Comparison of ENCODE assay signal across 29 cellular contexts in the genomic region with DNA sequence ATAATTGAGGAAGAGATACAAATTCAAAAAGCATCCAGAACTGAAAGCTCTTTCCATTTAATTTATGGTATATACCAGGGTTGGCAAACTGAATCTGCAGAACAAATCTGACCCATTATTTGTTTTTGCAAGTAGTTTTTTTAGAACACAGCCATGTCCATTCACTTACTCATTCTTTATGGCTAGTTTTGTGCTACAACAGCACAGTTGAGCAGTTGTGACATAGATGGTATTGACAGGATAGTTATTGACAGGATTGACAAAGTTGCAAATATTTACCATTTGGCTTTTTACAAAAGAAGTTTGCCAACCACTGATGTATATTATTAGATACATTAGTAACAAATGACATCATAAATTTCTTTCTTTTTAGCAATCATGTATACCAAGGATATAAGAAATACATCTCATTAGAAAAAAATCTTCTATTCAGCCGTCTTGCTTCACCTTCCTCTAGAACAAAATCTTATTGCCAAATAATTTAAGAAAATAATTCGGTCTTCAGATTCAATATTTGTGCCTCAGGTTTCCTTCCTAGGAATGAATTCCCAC. TPM values are rescaled to one million over a fixed set of nuclear protein-coding genes. Genes with fewer than 3 reads are reported as not detected.
DNase-seq lines count a peak whose midpoint lies in the region; ATAC-seq, FAIRE-seq and TF ChIP-seq lines count a peak whose summit lies in the region.
"Had no signal": no experiment of that assay in that cellular context is flagged by ENCODE, and none has a peak within 500 bp of the region (broad histone marks: within the 10 kb centered on the region; RNA-seq: fewer than 3 reads in every experiment).

No MANE protein-coding gene starts in this region.

- peaks cover 22 to 35% of the 10 kb centered on the region in 2 donors for H3K4me1 ChIP-seq in gastrocnemius medialis
- H3K4me1 ChIP-seq: A549, body of pancreas, prostate gland had no signal

- H3K4me3 ChIP-seq in AG10803 (ENCODE audit: low read length), result no peak overlapping the region
- H3K4me3 ChIP-seq in bronchial epithelial cell (ENCODE audit: low read depth, low read length), result no peak overlapping the region
- H3K4me3 ChIP-seq in gastrocnemius medialis, result no peak overlapping the region
- H3K4me3 ChIP-seq: A549, body of pancreas, left lung, prostate gland, sigmoid colon, upper lobe of right lung had no signal

- H3K27me3 ChIP-seq in bronchial epithelial cell (ENCODE audit: control insufficient read depth, insufficient read depth, low read length), result no peaks in the 10 kb centered on the region
- H3K27me3 ChIP-seq in gastrocnemius medialis, result no peaks in the 10 kb centered on the region
- H3K27me3 ChIP-seq: body of pancreas, left lung, sigmoid colon, upper lobe of right lung had no signal

- no peak for TF ChIP-seq POLR2A in gastrocnemius medialis (IDR thresholded peaks at IDR 0.05)

- peaks cover 39% of the 10 kb centered on the region for H3K36me3 Mint-ChIP-seq in natural killer cell treated with Interleukin-12 subunit alpha and Interleukin-12 subunit beta and Interleukin-15 and Interleukin-18, amount 100 ng/mL, for 72 hours
- no peaks in the 10 kb centered on the region for H3K36me3 Mint-ChIP-seq in activated CD8-positive, alpha-beta memory T cell treated with anti-CD3 and anti-CD28 coated beads, Interleukin-2, amount 10 ng/mL, durations not matched to agents 7 days and 5 days
- H3K36me3 Mint-ChIP-seq: activated CD4-positive, alpha-beta memory T cell treated with anti-CD3 and anti-CD28 coated beads for 36 hours; CD8-positive, alpha-beta T cell had no signal

- H3K36me3 ChIP-seq in KOPT-K1 (ENCODE audit: insufficient read depth, low read length), result peaks cover 46% of the 10 kb centered on the region
- peaks cover 6% of the 10 kb centered on the region for H3K36me3 ChIP-seq in bronchial epithelial cell (ENCODE audit: control insufficient read depth, insufficient read depth, low read length)
- H3K36me3 ChIP-seq in gastrocnemius medialis, result peaks cover 0 to 48% of the 10 kb centered on the region in 2 donors
- H3K36me3 ChIP-seq: prostate gland had no signal

- peak overlapping the region; percentile 28 for H3K4me3 Mint-ChIP-seq in natural killer cell treated with Interleukin-12 subunit alpha and Interleukin-12 subunit beta and Interleukin-15 and Interleukin-18, amount 100 ng/mL, for 72 hours
- no peak overlapping the region for H3K4me3 Mint-ChIP-seq in activated CD8-positive, alpha-beta memory T cell treated with anti-CD3 and anti-CD28 coated beads, Interleukin-2, amount 10 ng/mL, durations not matched to agents 7 days and 5 days
- H3K4me3 Mint-ChIP-seq: activated CD4-positive, alpha-beta memory T cell treated with anti-CD3 and anti-CD28 coated beads for 36 hours; activated naive CD4-positive, alpha-beta T cell treated with anti-CD3 and anti-CD28 coated beads for 36 hours; B cell; CD8-positive, alpha-beta T cell had no signal

- H3K9me3 Mint-ChIP-seq in natural killer cell treated with Interleukin-12 subunit alpha and Interleukin-12 subunit beta and Interleukin-15 and Interleukin-18, amount 100 ng/mL, for 72 hours, result peaks cover 2% of the 10 kb centered on the region
- no peaks in the 10 kb centered on the region for H3K9me3 Mint-ChIP-seq in activated CD8-positive, alpha-beta memory T cell treated with anti-CD3 and anti-CD28 coated beads, Interleukin-2, amount 10 ng/mL, durations not matched to agents 7 days and 5 days (ENCODE audit: low read depth)
- H3K9me3 Mint-ChIP-seq: activated CD4-positive, alpha-beta memory T cell treated with anti-CD3 and anti-CD28 coated beads for 36 hours; activated naive CD4-positive, alpha-beta T cell treated with anti-CD3 and anti-CD28 coated beads for 36 hours; activated T-helper 1 cell treated with anti-CD3 and anti-CD28 coated beads, Interleukin-12 subunit alpha, Interleukin-12 subunit beta, Interleukin-2, Interleukin-4 antibody, amounts not matched to agents 30 ng/mL and 10 ng/mL and 1 ng/mL, durations not matched to agents 14 hours and 24 hours and 36 hours; CD8-positive, alpha-beta T cell; immature natural killer cell had no signal

- CTCF ChIA-PET in activated CD8-positive, alpha-beta memory T cell treated with anti-CD3 and anti-CD28 coated beads, Interleukin-2, amount 10 ng/mL, durations not matched to agents 7 days and 5 days (lab: Charles Lee), result no interaction called here

- no peaks in the 10 kb centered on the region for H3K27me3 Mint-ChIP-seq in natural killer cell treated with Interleukin-12 subunit alpha and Interleukin-12 subunit beta and Interleukin-15 and Interleukin-18, amount 100 ng/mL, for 72 hours
- H3K27me3 Mint-ChIP-seq in activated CD8-positive, alpha-beta memory T cell treated with anti-CD3 and anti-CD28 coated beads, Interleukin-2, amount 10 ng/mL, durations not matched to agents 7 days and 5 days, result peaks cover 13% of the 10 kb centered on the region

- TF ChIP-seq CTCF in AG10803 (conservative IDR thresholded peaks at IDR 0.05; ENCODE audit: low read length) (no peak), bronchial epithelial cell (IDR thresholded peaks at IDR 0.05; ENCODE audit: insufficient read depth, low read length, severe bottlenecking) (no peak), gastrocnemius medialis (IDR thresholded peaks at IDR 0.05 in 4 of 5, conservative IDR thresholded peaks at IDR 0.05 in 1 of 5) (no peak), GM13976 (IDR thresholded peaks at IDR 0.05; ENCODE audit: borderline replicate concordance, control extremely low read depth, extremely low read depth, insufficient read depth, missing control alignments) (no peak)

- peak; percentile 18 for DNase-seq in AG10803 (ENCODE audit: low read depth)
- peak; percentile 81 for DNase-seq in bronchial epithelial cell (ENCODE audit: low read depth)
- DNase-seq in natural killer cell treated with Interleukin-12 subunit alpha and Interleukin-12 subunit beta and Interleukin-15 and Interleukin-18, amount 100 ng/mL, for 72 hours (ENCODE audit: low spot score), result no peak
- DNase-seq in gastrocnemius medialis, result no peak
- DNase-seq in GM13976 (ENCODE audit: low spot score), result no peak
- no peak for DNase-seq in activated CD8-positive, alpha-beta memory T cell treated with anti-CD3 and anti-CD28 coated beads, Interleukin-2, amount 10 ng/mL, durations not matched to agents 7 days and 5 days
- DNase-seq in UCSD-AML1 (lab: John Stamatoyannopoulos, UW; ENCODE audit: unreplicated experiment), result no peak
- DNase-seq: activated CD4-positive, alpha-beta memory T cell treated with anti-CD3 and anti-CD28 coated beads for 36 hours; activated CD4-positive, CD25-positive, alpha-beta regulatory T cell treated with anti-CD3 and anti-CD28 coated beads, Interleukin-2, amount 50 U/mL, for 72 hours; activated CD8-positive, alpha-beta memory T cell treated with anti-CD3 and anti-CD28 coated beads, Interleukin-2, amount 50 U/mL, for 4 hours; activated naive CD4-positive, alpha-beta T cell treated with anti-CD3 and anti-CD28 coated beads for 36 hours; body of pancreas; CD8-positive, alpha-beta T cell; immature natural killer cell; Karpas-422; left lung; NCI-H1417 treated with DMSO at 0.1 percent for 48 hours; NCI-H2081; NCI-H524 treated with DMSO at 0.1 percent for 48 hours; stimulated activated naive CD4-positive, alpha-beta T cell treated with Interleukin-2 at 50 U/mL for 16 hours; T-helper 2 cell; upper lobe of right lung had no signal

- H3K27ac ChIP-seq in KOPT-K1 (ENCODE audit: low read depth, low read length, poor library complexity, severe bottlenecking) (peak overlapping the region; percentile 80), gastrocnemius medialis (peak overlapping the region in 2 of 4 donors; percentile 29 to 51)
- H3K27ac ChIP-seq: A549, body of pancreas, left lung, prostate gland, upper lobe of right lung had no signal

- intact Hi-C loops in gastrocnemius medialis (cut with DNase I; ENCODE audit: low total_unique reads), result no loop called here

- H3K9me3 ChIP-seq in KOPT-K1 (ENCODE audit: insufficient read depth, low read length, poor library complexity, severe bottlenecking) (no peaks in the 10 kb centered on the region), gastrocnemius medialis (no peaks in the 10 kb centered on the region)
- H3K9me3 ChIP-seq: A549, body of pancreas, left lung, prostate gland, sigmoid colon, upper lobe of right lung had no signal

- no peak for FAIRE-seq in bronchial epithelial cell (lab: Jason Lieb, UNC)
- FAIRE-seq: A549, endothelial cell of umbilical vein had no signal

- H3K27ac Mint-ChIP-seq in natural killer cell treated with Interleukin-12 subunit alpha and Interleukin-12 subunit beta and Interleukin-15 and Interleukin-18, amount 100 ng/mL, for 72 hours, result peak overlapping the region in 1 of 2 donors; percentile 94
- H3K27ac Mint-ChIP-seq in activated CD8-positive, alpha-beta memory T cell treated with anti-CD3 and anti-CD28 coated beads, Interleukin-2, amount 10 ng/mL, durations not matched to agents 7 days and 5 days, result no peak overlapping the region
- H3K27ac Mint-ChIP-seq: activated CD4-positive, alpha-beta memory T cell treated with anti-CD3 and anti-CD28 coated beads for 36 hours; activated naive CD4-positive, alpha-beta T cell treated with anti-CD3 and anti-CD28 coated beads for 36 hours; activated T-helper 1 cell treated with anti-CD3 and anti-CD28 coated beads, Interleukin-12 subunit alpha, Interleukin-12 subunit beta, Interleukin-2, Interleukin-4 antibody, amounts not matched to agents 30 ng/mL and 10 ng/mL and 1 ng/mL, durations not matched to agents 14 hours and 24 hours and 36 hours; B cell; CD8-positive, alpha-beta T cell had no signal

- in situ Hi-C loops in gastrocnemius medialis (cut with MboI; ENCODE audit: low sequenced_read_pairs in 4 of 4), result loop anchor here in 2 of 4 donors (25.0 kb wide), 1 partner anchor 1227 kb away; no protein-coding TSS in a partner anchor
- in situ Hi-C loops in GM13976 (cut with MboI; ENCODE audit: low sequenced_read_pairs, unreplicated experiment), result loop anchor here (25.0 kb wide), 2 partner anchors 877 to 1902 kb away; no protein-coding TSS in a partner anchor

- no peak for ATAC-seq in natural killer cell treated with Interleukin-12 subunit alpha and Interleukin-12 subunit beta and Interleukin-15 and Interleukin-18, amount 100 ng/mL, for 72 hours
- ATAC-seq in gastrocnemius medialis, result no peak
- ATAC-seq in activated CD8-positive, alpha-beta memory T cell treated with anti-CD3 and anti-CD28 coated beads, Interleukin-2, amount 10 ng/mL, durations not matched to agents 7 days and 5 days, result no peak
- ATAC-seq: A549; CD8-positive, alpha-beta T cell; upper lobe of right lung had no signal

- peaks cover 74 to 78% of the 10 kb centered on the region in 2 donors for H3K4me1 Mint-ChIP-seq in natural killer cell treated with Interleukin-12 subunit alpha and Interleukin-12 subunit beta and Interleukin-15 and Interleukin-18, amount 100 ng/mL, for 72 hours (ENCODE audit: low read depth in 2 of 2)
- H3K4me1 Mint-ChIP-seq in activated CD8-positive, alpha-beta memory T cell treated with anti-CD3 and anti-CD28 coated beads, Interleukin-2, amount 10 ng/mL, durations not matched to agents 7 days and 5 days, result peaks cover 10% of the 10 kb centered on the region
- H3K4me1 Mint-ChIP-seq: B cell had no signal

RNA-seq across cellular contexts. Expression of a gene that starts 9.4 kb away (rescaled TPM):
- total RNA-seq in bronchial epithelial cell, result 100 and 124 TPM in 2 replicates
- 10 to 100 TPM; 24.4 to 35.2 TPM for total RNA-seq in natural killer cell treated with Interleukin-12 subunit alpha and Interleukin-12 subunit beta and Interleukin-15 and Interleukin-18, amount 100 ng/mL, for 72 hours
- 10 to 100 TPM; 23.7 to 43.8 (median 33.1) TPM for total RNA-seq in gastrocnemius medialis
- 1 to 10 TPM in 1 of 2 experiments, under 1 TPM in 1; 0.89 to 2.0 TPM for total RNA-seq in activated CD8-positive, alpha-beta memory T cell treated with anti-CD3 and anti-CD28 coated beads, Interleukin-2, amount 10 ng/mL, durations not matched to agents 7 days and 5 days
- total RNA-seq: activated CD4-positive, alpha-beta memory T cell treated with anti-CD3 and anti-CD28 coated beads for 36 hours; activated naive CD4-positive, alpha-beta T cell treated with anti-CD3 and anti-CD28 coated beads for 36 hours; B cell; CD8-positive, alpha-beta T cell had no signal

Comparison
In these comparisons a context has a peak if more than half of its experiments do, and no peak if none do; other contexts are left out.
1. DNase-seq: peak in AG10803 (single experiment) and bronchial epithelial cell (single experiment); none in natural killer cell treated with Interleukin-12 subunit alpha and Interleukin-12 subunit beta and Interleukin-15 and Interleukin-18, amount 100 ng/mL, for 72 hours (single experiment), gastrocnemius medialis (0 of 2), GM13976 (single experiment), activated CD8-positive, alpha-beta memory T cell treated with anti-CD3 and anti-CD28 coated beads, Interleukin-2, amount 10 ng/mL, durations not matched to agents 7 days and 5 days (single experiment) and UCSD-AML1 (single experiment).
2. RNA of a gene that starts 9.4 kb away (total RNA-seq): 100 to 124 TPM in bronchial epithelial cell, 23.7 to 43.8 TPM in gastrocnemius medialis and 24.4 to 35.2 TPM in natural killer cell treated with Interleukin-12 subunit alpha and Interleukin-12 subunit beta and Interleukin-15 and Interleukin-18, amount 100 ng/mL, for 72 hours; 0.89 to 2.0 TPM in activated CD8-positive, alpha-beta memory T cell treated with anti-CD3 and anti-CD28 coated beads, Interleukin-2, amount 10 ng/mL, durations not matched to agents 7 days and 5 days; every median in the first group is over 4 times any median in the second.